In the genomic region with DNA sequence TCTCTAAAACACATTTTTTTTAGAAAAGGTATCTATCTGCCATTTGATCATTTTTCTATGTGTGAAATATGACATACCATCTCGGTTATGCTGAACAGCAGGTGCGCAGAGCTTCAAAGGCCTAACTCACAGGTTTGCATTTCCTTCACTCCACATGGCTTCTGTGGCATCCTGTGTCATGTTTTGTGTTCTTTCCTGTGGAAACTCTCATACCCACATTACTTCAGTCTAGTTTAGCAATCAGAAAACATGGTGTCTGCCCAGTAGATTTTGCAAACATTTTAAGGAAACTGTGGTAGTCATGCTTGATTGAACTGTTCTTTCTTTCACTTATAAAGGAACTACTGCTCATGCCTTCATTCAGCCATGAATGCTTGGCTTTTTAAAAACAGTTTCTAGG, we compare ENCODE assay signal across 9 cellular contexts. TPM values are rescaled to one million over a fixed set of nuclear protein-coding genes. Genes with fewer than 3 reads are reported as not detected.
DNase-seq lines count a peak whose midpoint lies in the region; ATAC-seq and TF ChIP-seq lines count a peak whose summit lies in the region.
"Had no signal": no experiment of that assay in that cellular context is flagged by ENCODE, and none has a peak within 500 bp of the region (broad histone marks: within the 10 kb centered on the region; RNA-seq: fewer than 3 reads in every experiment).

No MANE protein-coding gene starts in this region.

- TF ChIP-seq POLR2A in GM19099 (IDR thresholded peaks at IDR 0.05; ENCODE audit: extremely low read depth, insufficient read length, low read depth) (peak; percentile 36), thyroid gland (IDR thresholded peaks at IDR 0.05) (peak in 1 of 2 donors; percentile 53)

- H3K27me3 ChIP-seq in thyroid gland: no peaks in the 10 kb centered on the region
- H3K27me3 ChIP-seq: heart left ventricle had no signal

- H3K4me3 ChIP-seq in thyroid gland (replicated peaks in 1 of 3): no peak overlapping the region

- no peaks in the 10 kb centered on the region for H3K27me3 Mint-ChIP-seq in T-cell

- peak; percentile 77 for ATAC-seq in HG03025 (IDR thresholded peaks at IDR 0.05; ENCODE audit: low FRiP score, unreplicated experiment)
- peak; percentile 96 to 99 (median 98) for ATAC-seq in T-cell (replicated peaks in 1 of 4)

- H3K4me1 ChIP-seq in thyroid gland: peaks cover 21 to 23% of the 10 kb centered on the region in 2 donors

- peaks cover 38 to 50% (median 42%) of the 10 kb centered on the region in 3 donors for H3K4me1 Mint-ChIP-seq in T-cell

- intact Hi-C loops in thyroid gland (cut with DNase I): no loop called here

- no peaks in the 10 kb centered on the region for H3K9me3 ChIP-seq in thyroid gland
- H3K9me3 ChIP-seq: heart left ventricle, thoracic aorta had no signal

- peak; percentile 24 to 85 (median 68) for DNase-seq in T-cell
- DNase-seq in effector CD8-positive, alpha-beta T cell (lab: John Stamatoyannopoulos, UW): peak; percentile 22
- DNase-seq in thyroid gland: no peak
- DNase-seq in HCEC 1CT: no peak
- DNase-seq in NCI-H82 treated with DMSO at 0.1 percent for 48 hours (lab: John Stamatoyannopoulos, UW; ENCODE audit: unreplicated experiment): no peak
- DNase-seq: heart left ventricle had no signal

- TF ChIP-seq CTCF in thyroid gland (IDR thresholded peaks at IDR 0.05): no peak

- POLR2A ChIA-PET in T-cell (lab: Charles Lee): interaction anchor here (0.7 to 2.2 kb wide), 4 partner anchors 11 to 13 kb away, joined by 3 to 15 read pairs (median 10); a partner anchor contains a TSS

- peak overlapping the region; percentile 88 to 96 for H3K27ac Mint-ChIP-seq in T-cell

- no peaks in the 10 kb centered on the region for H3K36me3 ChIP-seq in thyroid gland
- H3K36me3 ChIP-seq: heart left ventricle, thoracic aorta had no signal

- WGBS in thyroid gland, 2 donors: 69 to 78% methylated on average over 2 of the region's 2 CpGs

- no peaks in the 10 kb centered on the region for H3K36me3 Mint-ChIP-seq in T-cell

- CTCF ChIA-PET in T-cell (lab: Charles Lee): interaction anchor here in 1 of 2 donors (0.7 to 2.0 kb wide), 5 partner anchors 9 to 138 kb away, joined by 3 to 12 read pairs (median 4); a partner anchor contains a TSS

- H3K4me3 Mint-ChIP-seq in T-cell: peak overlapping the region; percentile 61 to 65 (median 64)

- H3K27ac ChIP-seq in thyroid gland: peak overlapping the region; percentile 85 to 93 (median 87)
- H3K27ac ChIP-seq: thoracic aorta had no signal

- peaks cover 0 to 3% (median 0%) of the 10 kb centered on the region in 3 donors for H3K9me3 Mint-ChIP-seq in T-cell

RNA-seq across cellular contexts. Expression of a gene that starts 11.3 kb away (rescaled TPM):
- total RNA-seq in T-cell (10 to 100 TPM; 41.2 to 94.3 (median 61.0) TPM), thyroid gland (100 to 1,000 TPM; 109 to 247 (median 225) TPM)

RNA-seq across cellular contexts. Expression of a gene that starts 25.8 kb away (rescaled TPM):
- total RNA-seq in T-cell (1 to 10 TPM in 4 of 5 donors, under 1 TPM in 1; 0.79 to 7.9 (median 2.5) TPM), thyroid gland (under 1 TPM; 0.27 to 0.71 (median 0.52) TPM)

Comparison
In these comparisons a context has a peak if more than half of its experiments do, and no peak if none do; other contexts are left out.
1. DNase-seq: peak in T-cell (34 of 34) and effector CD8-positive, alpha-beta T cell (single experiment); none in thyroid gland (0 of 2), HCEC 1CT (single experiment) and NCI-H82 treated with DMSO at 0.1 percent for 48 hours (single experiment).